Comparison of ENCODE assay signal across 8 cellular contexts in the genomic region with DNA sequence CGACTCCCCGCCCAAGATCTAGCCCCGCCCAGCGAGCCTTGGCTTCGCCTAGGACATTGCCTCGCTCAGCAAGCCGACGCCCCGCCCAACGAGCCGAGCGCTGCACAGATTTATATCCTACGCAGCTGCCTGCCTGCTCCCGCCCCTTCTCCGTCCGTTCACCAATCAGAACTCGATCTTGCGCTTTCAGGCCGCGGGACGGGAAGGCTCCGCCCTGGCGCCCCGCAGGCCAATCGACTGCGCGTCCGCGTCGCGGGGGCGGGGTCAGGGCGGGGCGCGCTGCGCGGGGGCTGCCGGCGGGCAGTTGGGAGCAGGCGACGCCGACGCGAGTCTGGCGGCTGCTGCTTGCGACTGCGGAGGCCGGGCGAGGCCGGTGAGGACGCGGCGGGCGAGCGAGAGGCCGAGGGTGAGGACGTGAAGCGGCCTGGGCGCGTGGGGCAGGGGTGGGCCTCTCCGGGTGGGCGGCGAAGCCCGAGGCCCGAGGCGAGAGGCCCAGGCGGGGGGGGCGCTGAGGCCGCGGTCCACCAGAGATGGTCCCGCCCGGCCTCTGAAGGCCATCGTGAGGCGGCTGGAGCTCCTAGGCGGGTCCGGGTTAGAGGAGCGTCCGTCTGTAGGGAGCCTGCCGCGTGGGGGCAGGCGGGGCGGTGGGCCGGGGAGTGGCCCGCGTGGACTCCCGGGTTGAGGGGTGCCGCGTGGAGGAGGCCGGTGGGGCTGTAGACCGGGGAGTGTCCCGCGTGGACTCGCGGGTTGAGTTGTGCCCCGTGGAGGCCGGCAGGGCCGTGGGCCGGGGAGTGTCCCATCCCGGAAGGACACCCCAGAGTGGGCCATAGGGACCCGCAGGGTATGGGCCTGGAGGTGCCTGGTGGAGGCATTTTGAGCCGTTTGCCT. TPM values are rescaled to one million over a fixed set of nuclear protein-coding genes. Genes with fewer than 3 reads are reported as not detected.
DNase-seq lines count a peak whose midpoint lies in the region; ATAC-seq and TF ChIP-seq lines count a peak whose summit lies in the region.

A gene with protein sequence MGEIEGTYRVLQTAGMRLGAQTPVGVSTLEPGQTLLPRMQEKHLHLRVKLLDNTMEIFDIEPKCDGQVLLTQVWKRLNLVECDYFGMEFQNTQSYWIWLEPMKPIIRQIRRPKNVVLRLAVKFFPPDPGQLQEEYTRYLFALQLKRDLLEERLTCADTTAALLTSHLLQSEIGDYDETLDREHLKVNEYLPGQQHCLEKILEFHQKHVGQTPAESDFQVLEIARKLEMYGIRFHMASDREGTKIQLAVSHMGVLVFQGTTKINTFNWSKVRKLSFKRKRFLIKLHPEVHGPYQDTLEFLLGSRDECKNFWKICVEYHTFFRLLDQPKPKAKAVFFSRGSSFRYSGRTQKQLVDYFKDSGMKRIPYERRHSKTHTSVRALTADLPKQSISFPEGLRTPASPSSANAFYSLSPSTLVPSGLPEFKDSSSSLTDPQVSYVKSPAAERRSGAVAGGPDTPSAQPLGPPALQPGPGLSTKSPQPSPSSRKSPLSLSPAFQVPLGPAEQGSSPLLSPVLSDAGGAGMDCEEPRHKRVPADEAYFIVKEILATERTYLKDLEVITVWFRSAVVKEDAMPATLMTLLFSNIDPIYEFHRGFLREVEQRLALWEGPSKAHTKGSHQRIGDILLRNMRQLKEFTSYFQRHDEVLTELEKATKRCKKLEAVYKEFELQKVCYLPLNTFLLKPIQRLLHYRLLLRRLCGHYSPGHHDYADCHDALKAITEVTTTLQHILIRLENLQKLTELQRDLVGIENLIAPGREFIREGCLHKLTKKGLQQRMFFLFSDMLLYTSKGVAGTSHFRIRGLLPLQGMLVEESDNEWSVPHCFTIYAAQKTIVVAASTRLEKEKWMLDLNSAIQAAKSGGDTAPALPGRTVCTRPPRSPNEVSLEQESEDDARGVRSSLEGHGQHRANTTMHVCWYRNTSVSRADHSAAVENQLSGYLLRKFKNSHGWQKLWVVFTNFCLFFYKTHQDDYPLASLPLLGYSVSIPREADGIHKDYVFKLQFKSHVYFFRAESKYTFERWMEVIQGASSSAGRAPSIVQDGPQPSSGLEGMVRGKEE (plus strand): TSS at position 303 of the 888 bp plus-strand sequence. CDS start 16,823 bp downstream, outside the sequence.

- peak within 1 kb of the TSS; percentile 85 to 92 (median 89) for H3K9ac ChIP-seq in skeletal muscle tissue (ENCODE audit: low read depth in 1 of 3, low read length in 3 of 3)

- H3K27ac ChIP-seq in AG04450 (ENCODE audit: low read depth, low read length): no peak within 1 kb of the TSS
- H3K27ac ChIP-seq in WERI-Rb-1: peak within 1 kb of the TSS; percentile 90
- peak within 1 kb of the TSS; percentile 92 to 95 for H3K27ac ChIP-seq in breast epithelium
- H3K27ac ChIP-seq in skeletal muscle tissue (ENCODE audit: low read depth, low read length): peak within 1 kb of the TSS; percentile 82

- peak within 1 kb of the TSS; percentile 87 for H3K4me3 ChIP-seq in AG04450 (ENCODE audit: low read depth, low read length)
- peak within 1 kb of the TSS; percentile 69 for H3K4me3 ChIP-seq in WERI-Rb-1 (ENCODE audit: low read depth, low read length)
- H3K4me3 ChIP-seq in breast epithelium: peak within 1 kb of the TSS; percentile 67 to 97 (median 89)
- H3K4me3 ChIP-seq in iPS-18c (ENCODE audit: insufficient read depth, low read depth, low read length): peak within 1 kb of the TSS; percentile 84
- peak within 1 kb of the TSS; percentile 75 to 81 (median 76) for H3K4me3 ChIP-seq in skeletal muscle tissue (ENCODE audit: low read length in 3 of 3)

- intact Hi-C loops in breast epithelium (cut with DNase I; ENCODE audit: low total_unique reads): no loop called here

- no peak for TF ChIP-seq POLR2A in breast epithelium (IDR thresholded peaks at IDR 0.05)

- POLR2A ChIA-PET in AG04450 (lab: Yijun Ruan, JAX): interaction anchor here (0.6 to 0.9 kb wide), 4 partner anchors 16 to 40 kb away, joined by 3 to 4 read pairs (median 3); no protein-coding TSS in a partner anchor

- CTCF ChIA-PET in AG04450 (lab: Charles Lee): no interaction called here

- no peaks in the 10 kb centered on the region for H3K4me1 ChIP-seq in breast epithelium
- peaks cover 17 to 21% (median 18%) of the 10 kb centered on the region in 3 donors for H3K4me1 ChIP-seq in skeletal muscle tissue (ENCODE audit: control insufficient read depth in 3 of 3, insufficient read depth in 3 of 3, low read length in 3 of 3)

- ATAC-seq in GM18909 (IDR thresholded peaks at IDR 0.05; ENCODE audit: poor library complexity, unreplicated experiment): peak; percentile 87
- peak; percentile 78 for ATAC-seq in HG03159 (IDR thresholded peaks at IDR 0.05; ENCODE audit: unreplicated experiment)

- H3K36me3 ChIP-seq in WERI-Rb-1 (peaks cover 30% of the 10 kb centered on the region), breast epithelium (no peaks in the 10 kb centered on the region), skeletal muscle tissue (ENCODE audit: control insufficient read depth in 3 of 3, insufficient read depth in 3 of 3, low read length in 3 of 3) (peaks cover 8 to 24% (median 22%) of the 10 kb centered on the region in 3 donors)

- no peaks in the 10 kb centered on the region; the same call in 1 of the 2 replicates for H3K9me3 ChIP-seq in AG04450 (ENCODE audit: control insufficient read depth, insufficient read depth, low read length)
- no peaks in the 10 kb centered on the region for H3K9me3 ChIP-seq in WERI-Rb-1 (ENCODE audit: severe bottlenecking)
- no peaks in the 10 kb centered on the region for H3K9me3 ChIP-seq in breast epithelium
- H3K9me3 ChIP-seq in iPS-18c (ENCODE audit: control insufficient read depth, insufficient read depth, low read length): no peaks in the 10 kb centered on the region
- H3K9me3 ChIP-seq in skeletal muscle tissue (ENCODE audit: control insufficient read depth in 3 of 3, low read length in 3 of 3): no peaks in the 10 kb centered on the region

- DNase-seq in AG04450 (ENCODE audit: low read depth, low spot score) (peak; percentile 98), NCI-H2227 (lab: John Stamatoyannopoulos, UW; ENCODE audit: unreplicated experiment) (peak; percentile 99), WERI-Rb-1 (peak; percentile 99), breast epithelium (ENCODE audit: low spot score in 2 of 2) (peak; percentile 100)

- TF ChIP-seq CTCF in AG04450 (IDR thresholded peaks at IDR 0.05; ENCODE audit: low read depth, low read length): 0 out of 2 replicates have a peak, but pooled peaks have one; percentile 8
- TF ChIP-seq CTCF in WERI-Rb-1 (IDR thresholded peaks at IDR 0.05; ENCODE audit: low read depth, low read length): no peak
- TF ChIP-seq CTCF in breast epithelium (IDR thresholded peaks at IDR 0.05): no peak

- H3K27me3 ChIP-seq in AG04450 (ENCODE audit: control insufficient read depth, insufficient read depth, low read length) (no peaks in the 10 kb centered on the region), WERI-Rb-1 (ENCODE audit: insufficient read depth, low read depth, severe bottlenecking) (no peaks in the 10 kb centered on the region), breast epithelium (no peaks in the 10 kb centered on the region), skeletal muscle tissue (ENCODE audit: control insufficient read depth in 3 of 3, insufficient read depth in 3 of 3, low read length in 3 of 3) (no peaks in the 10 kb centered on the region)

RNA-seq across cellular contexts. Expression of the gene that starts here (rescaled TPM):
- polyA plus RNA-seq in AG04450 (2011; rRNA removed): 25.4 and 27.0 TPM in 2 replicates
- polyA minus RNA-seq in AG04450 (2011; rRNA and poly(A)+ RNA removed): 50.5 and 58.7 TPM in 2 replicates
- total RNA-seq in breast epithelium (10 to 100 TPM; 34.4 to 43.3 (median 40.3) TPM), skeletal muscle tissue (21.9 TPM)
